In the genomic region with DNA sequence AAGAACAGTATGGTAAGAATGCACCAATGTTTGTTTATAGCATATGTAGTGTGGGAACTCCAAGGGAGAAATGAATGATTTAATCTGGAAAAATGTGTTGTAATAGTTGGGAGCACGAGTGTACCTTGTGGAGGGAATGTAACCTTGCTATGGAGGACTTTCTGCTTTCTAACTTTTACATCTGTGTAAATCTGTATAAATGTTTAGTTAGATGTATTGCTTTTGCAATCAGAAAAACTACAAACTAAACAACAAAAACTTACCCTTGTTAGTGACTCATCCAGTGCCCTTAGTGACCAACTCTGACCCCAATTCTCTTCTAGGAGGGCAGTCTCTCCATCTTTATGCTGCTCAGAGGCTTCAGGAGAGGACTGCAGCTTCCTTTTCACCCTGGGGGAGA, we compare ENCODE assay signal across 19 cellular contexts.
A peak's percentile ranks its signal among the peaks of the same experiment; 100 is the strongest.
DNase-seq lines count a peak whose midpoint lies in the region; ATAC-seq and TF ChIP-seq lines count a peak whose summit lies in the region.
"Had no signal": no experiment of that assay in that cellular context is flagged by ENCODE, and none has a peak within 500 bp of the region (broad histone marks: within the 10 kb centered on the region; RNA-seq: fewer than 3 reads in every experiment).

No MANE protein-coding gene starts in this region.

- no peaks in the 10 kb centered on the region for H3K27me3 Mint-ChIP-seq in naive thymus-derived CD8-positive, alpha-beta T cell
- H3K27me3 Mint-ChIP-seq: activated CD8-positive, alpha-beta T cell treated with anti-CD3 and anti-CD28 coated beads for 36 hours; activated naive CD8-positive, alpha-beta T cell treated with anti-CD3 and anti-CD28 coated beads, Interleukin-2, amount 10 ng/mL, durations not matched to agents 7 days and 5 days had no signal

- no peak overlapping the region for H3K4me3 ChIP-seq in BJ (ENCODE audit: low read depth, low read length)
- no peak overlapping the region for H3K4me3 ChIP-seq in epithelial cell of proximal tubule (ENCODE audit: low read depth, low read length)
- H3K4me3 ChIP-seq: coronary artery, heart left ventricle, right atrium auricular region had no signal

- CTCF ChIA-PET in BJ (lab: Yijun Ruan, JAX) = no interaction called here

- no peaks in the 10 kb centered on the region for H3K36me3 ChIP-seq in BJ (ENCODE audit: control insufficient read depth, insufficient read depth, low read length)
- H3K36me3 ChIP-seq: heart left ventricle, right atrium auricular region had no signal

- ATAC-seq in naive thymus-derived CD8-positive, alpha-beta T cell = no peak
- ATAC-seq in HG02852 (IDR thresholded peaks at IDR 0.05; ENCODE audit: unreplicated experiment) = no peak
- no peak for ATAC-seq in GM19328 (IDR thresholded peaks at IDR 0.05; ENCODE audit: unreplicated experiment)
- ATAC-seq: activated CD8-positive, alpha-beta T cell treated with anti-CD3 and anti-CD28 coated beads for 36 hours; activated T-cell treated with anti-CD3 and anti-CD28 coated beads, Interleukin-2, amount 50 U/mL, for 72 hours had no signal

- TF ChIP-seq CTCF in BJ (IDR thresholded peaks at IDR 0.05; ENCODE audit: insufficient read depth, low read depth, low read length) (peak; percentile 33), VCaP (conservative IDR thresholded peaks at IDR 0.05) (no peak), epithelial cell of proximal tubule (conservative IDR thresholded peaks at IDR 0.05; ENCODE audit: low read depth, low read length) (peak; percentile 5)

- POLR2A ChIA-PET in BJ (lab: Charles Lee) = interaction anchor here (0.5 kb wide), 1 partner anchor 29 kb away, joined by 3 read pairs; no protein-coding TSS in a partner anchor
- POLR2A ChIA-PET in naive thymus-derived CD8-positive, alpha-beta T cell (lab: Charles Lee) = no interaction called here

- H3K27ac Mint-ChIP-seq in naive thymus-derived CD8-positive, alpha-beta T cell = peak overlapping the region in 6 of 10 donors; percentile 4 to 76 (median 49)
- H3K27ac Mint-ChIP-seq: activated CD8-positive, alpha-beta T cell treated with anti-CD3 and anti-CD28 coated beads for 36 hours; activated naive CD8-positive, alpha-beta T cell treated with anti-CD3 and anti-CD28 coated beads, Interleukin-2, amount 10 ng/mL, durations not matched to agents 7 days and 5 days; activated T-cell treated with anti-CD3 and anti-CD28 coated beads, Interleukin-2, amount 50 U/mL, for 72 hours had no signal

- no peaks in the 10 kb centered on the region for H3K27me3 ChIP-seq in BJ (ENCODE audit: control insufficient read depth, insufficient read depth, low read length)
- H3K27me3 ChIP-seq: heart left ventricle, right atrium auricular region had no signal

- H3K36me3 Mint-ChIP-seq in naive thymus-derived CD8-positive, alpha-beta T cell = peaks cover 6 to 14% (median 8%) of the 10 kb centered on the region in 3 donors

- H3K4me1 Mint-ChIP-seq in naive thymus-derived CD8-positive, alpha-beta T cell = peaks cover 43 to 70% (median 64%) of the 10 kb centered on the region in 4 donors

- H3K27ac ChIP-seq in VCaP = peak overlapping the region; percentile 86
- H3K27ac ChIP-seq: coronary artery, epithelial cell of prostate, right atrium auricular region had no signal

- no peak overlapping the region for H3K4me3 Mint-ChIP-seq in naive thymus-derived CD8-positive, alpha-beta T cell
- H3K4me3 Mint-ChIP-seq: activated CD8-positive, alpha-beta T cell treated with anti-CD3 and anti-CD28 coated beads for 36 hours; activated naive CD8-positive, alpha-beta T cell treated with anti-CD3 and anti-CD28 coated beads, Interleukin-2, amount 10 ng/mL, durations not matched to agents 7 days and 5 days; activated T-cell treated with anti-CD3 and anti-CD28 coated beads, Interleukin-2, amount 50 U/mL, for 72 hours had no signal

- no peak for DNase-seq in BJ (ENCODE audit: low read depth)
- DNase-seq in epithelial cell of proximal tubule (ENCODE audit: low read depth) = no peak
- no peak for DNase-seq in naive thymus-derived CD8-positive, alpha-beta T cell
- no peak for DNase-seq in activated naive CD4-positive, alpha-beta T cell (lab: John Stamatoyannopoulos, UW)
- no peak for DNase-seq in GOT3 (lab: John Stamatoyannopoulos, UW)
- DNase-seq: activated CD8-positive, alpha-beta T cell treated with anti-CD3 and anti-CD28 coated beads for 36 hours; activated naive CD8-positive, alpha-beta T cell treated with anti-CD3 and anti-CD28 coated beads, Interleukin-2, amount 10 ng/mL, durations not matched to agents 7 days and 5 days; activated T-cell treated with anti-CD3 and anti-CD28 coated beads, Interleukin-2, amount 50 U/mL, for 72 hours; DND-41; heart left ventricle; mesendoderm; NCI-H1436 treated with DMSO at 0.1 percent for 48 hours; stimulated activated CD4-positive, alpha-beta T cell treated with anti-CD3 and anti-CD28 coated beads, Interleukin-1b, Interleukin-23, amount 100 ng/mL, for 48 hours had no signal

- H3K9me3 Mint-ChIP-seq in naive thymus-derived CD8-positive, alpha-beta T cell = peaks cover 0 to 4% (median 0%) of the 10 kb centered on the region in 9 donors
- H3K9me3 Mint-ChIP-seq: activated CD8-positive, alpha-beta T cell treated with anti-CD3 and anti-CD28 coated beads for 36 hours; activated T-cell treated with anti-CD3 and anti-CD28 coated beads, Interleukin-2, amount 50 U/mL, for 72 hours had no signal
